ENCODE assay signal across 16 cellular contexts in the genomic region with DNA sequence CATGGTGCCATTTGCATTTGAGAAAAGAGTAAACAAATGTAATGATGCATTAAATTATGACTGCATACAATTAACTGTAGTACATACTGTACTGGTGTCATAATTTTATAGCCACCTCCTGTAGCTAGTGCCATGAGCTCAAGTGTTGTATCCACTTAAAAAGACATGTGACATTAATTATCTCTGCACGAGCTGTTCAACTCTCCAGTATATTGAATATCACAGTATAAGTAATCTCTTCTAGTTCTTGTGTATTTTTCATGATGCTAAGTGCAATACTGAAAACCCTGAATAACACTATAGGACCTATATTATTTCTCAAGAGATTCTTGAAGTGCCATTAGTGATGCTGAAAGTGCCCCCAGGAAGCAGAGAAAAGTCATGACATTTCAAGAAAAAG.
"Had no signal": no experiment of that assay in that cellular context is flagged by ENCODE, and none has a peak within 500 bp of the region (broad histone marks: within the 10 kb centered on the region; RNA-seq: fewer than 3 reads in every experiment).

No MANE protein-coding gene starts in this region.

- DNase-seq: activated CD4-positive, alpha-beta T cell treated with anti-CD3 and anti-CD28 coated beads, Interleukin-2, amount 50 U/mL, for 1 hour; activated CD4-positive, CD25-positive, alpha-beta regulatory T cell; activated effector memory CD4-positive, alpha-beta T cell treated with Interleukin-2 at 50 U/mL for 16 hours; activated T-cell treated with anti-CD3 and anti-CD28 coated beads for 4 hours; central memory CD4-positive, alpha-beta T cell; effector CD8-positive, alpha-beta T cell; foreskin melanocyte; heart left ventricle; left colon; naive thymus-derived CD8-positive, alpha-beta T cell; stimulated activated CD4-positive, alpha-beta T cell treated with anti-CD3 and anti-CD28 coated beads, Interleukin-4, amount 100 ng/mL, for 4 hours; tibial artery; uterus had no signal

- H3K9me3 ChIP-seq: heart left ventricle, right atrium auricular region, tibial artery had no signal

- ATAC-seq: left colon; naive thymus-derived CD8-positive, alpha-beta T cell had no signal

- H3K27ac ChIP-seq: coronary artery, heart left ventricle, right atrium auricular region, skin epidermis, tibial artery, uterus had no signal

- H3K4me3 ChIP-seq: coronary artery, heart left ventricle, right atrium auricular region, skin epidermis, tibial artery, uterus had no signal

- H3K27me3 ChIP-seq: heart left ventricle, right atrium auricular region, tibial artery, uterus had no signal

- H3K36me3 ChIP-seq: heart left ventricle, right atrium auricular region, tibial artery, uterus had no signal
